11 cellular contexts compared by ENCODE assay signal in genomic region chr2:223549215-223549614, GRCh38. TPM values are rescaled to one million over a fixed set of nuclear protein-coding genes. Genes with fewer than 3 reads are reported as not detected.
DNase-seq lines count a peak whose midpoint lies in the region; ATAC-seq and TF ChIP-seq lines count a peak whose summit lies in the region.
"Had no signal": no experiment of that assay in that cellular context is flagged by ENCODE, and none has a peak within 500 bp of the region (broad histone marks: within the 10 kb centered on the region; RNA-seq: fewer than 3 reads in every experiment).

No MANE protein-coding gene starts in this region.

- no peak for ATAC-seq in body of pancreas

- CTCF ChIA-PET in activated CD4-positive, alpha-beta T cell treated with anti-CD3 and anti-CD28 coated beads, Interleukin-2, amount 10 ng/mL, durations not matched to agents 7 days and 5 days (lab: Charles Lee) = no interaction called here

- TF ChIP-seq POLR2A in body of pancreas (IDR thresholded peaks at IDR 0.05) = no peak

- intact Hi-C loops in body of pancreas (cut with DNase I) = no loop called here

- no peaks in the 10 kb centered on the region for H3K27me3 ChIP-seq in body of pancreas

- H3K27ac ChIP-seq in body of pancreas = no peak overlapping the region

- no peaks in the 10 kb centered on the region for H3K4me1 Mint-ChIP-seq in activated CD4-positive, alpha-beta T cell treated with anti-CD3 and anti-CD28 coated beads, Interleukin-2, amount 10 ng/mL, durations not matched to agents 7 days and 5 days
- H3K4me1 Mint-ChIP-seq: activated B cell treated with CpG ODN at 0.5 μM for 24 hours had no signal

- H3K27ac Mint-ChIP-seq in activated CD4-positive, alpha-beta T cell treated with anti-CD3 and anti-CD28 coated beads, Interleukin-2, amount 10 ng/mL, durations not matched to agents 7 days and 5 days = no peak overlapping the region
- H3K27ac Mint-ChIP-seq: activated B cell treated with CpG ODN at 0.5 μM for 24 hours had no signal

- H3K9me3 Mint-ChIP-seq in activated CD4-positive, alpha-beta T cell treated with anti-CD3 and anti-CD28 coated beads, Interleukin-2, amount 10 ng/mL, durations not matched to agents 7 days and 5 days = no peaks in the 10 kb centered on the region
- H3K9me3 Mint-ChIP-seq: activated B cell treated with CpG ODN at 0.5 μM for 24 hours had no signal

- DNase-seq in GM04504 (ENCODE audit: low read depth) (peak; percentile 94), NCI-H748 treated with DMSO at 0.1 percent for 48 hours (lab: John Stamatoyannopoulos, UW) (peak; percentile 45), dermis microvascular lymphatic vessel endothelial cell (ENCODE audit: low read depth in 2 of 2) (peak; percentile 46 to 72), pulmonary artery endothelial cell (ENCODE audit: low read depth, low spot score) (peak; percentile 86), GM20000 (ENCODE audit: low spot score) (no peak), body of pancreas (no peak), NCI-H2107 treated with DMSO at 0.1 percent for 48 hours (lab: John Stamatoyannopoulos, UW; ENCODE audit: unreplicated experiment) (no peak)
- DNase-seq in activated CD4-positive, alpha-beta T cell treated with anti-CD3 and anti-CD28 coated beads, Interleukin-2, amount 10 ng/mL, durations not matched to agents 7 days and 5 days = no peak
- DNase-seq: activated B cell treated with CpG ODN at 0.5 μM for 24 hours, NCI-H2029 had no signal

- no peak overlapping the region for H3K4me3 Mint-ChIP-seq in activated CD4-positive, alpha-beta T cell treated with anti-CD3 and anti-CD28 coated beads, Interleukin-2, amount 10 ng/mL, durations not matched to agents 7 days and 5 days
- H3K4me3 Mint-ChIP-seq: activated B cell treated with CpG ODN at 0.5 μM for 24 hours had no signal

- no peaks in the 10 kb centered on the region for H3K27me3 Mint-ChIP-seq in activated CD4-positive, alpha-beta T cell treated with anti-CD3 and anti-CD28 coated beads, Interleukin-2, amount 10 ng/mL, durations not matched to agents 7 days and 5 days

- no peaks in the 10 kb centered on the region for H3K9me3 ChIP-seq in body of pancreas

- H3K4me1 ChIP-seq in body of pancreas = no peaks in the 10 kb centered on the region

- TF ChIP-seq CTCF in GM20000 (IDR thresholded peaks at IDR 0.05; ENCODE audit: extremely low read depth, missing control alignments) (no peak), body of pancreas (IDR thresholded peaks at IDR 0.05) (no peak)

- H3K36me3 ChIP-seq in body of pancreas (replicated peaks in 1 of 2; ENCODE audit: insufficient read depth in 1 of 2, low read depth in 2 of 2) = no peaks in the 10 kb centered on the region

- POLR2A ChIA-PET in activated CD4-positive, alpha-beta T cell treated with anti-CD3 and anti-CD28 coated beads, Interleukin-2, amount 10 ng/mL, durations not matched to agents 7 days and 5 days (lab: Charles Lee) = no interaction called here

- 62 to 69% methylated on average over 8 of the region's 8 CpGs for WGBS in body of pancreas, 2 donors

- H3K4me3 ChIP-seq in body of pancreas = no peak overlapping the region

- no peaks in the 10 kb centered on the region for H3K36me3 Mint-ChIP-seq in activated CD4-positive, alpha-beta T cell treated with anti-CD3 and anti-CD28 coated beads, Interleukin-2, amount 10 ng/mL, durations not matched to agents 7 days and 5 days (ENCODE audit: low read depth)

RNA-seq across cellular contexts. Expression of gene SCG2, which starts 52.9 kb away (rescaled TPM):
- total RNA-seq in dermis microvascular lymphatic vessel endothelial cell = not detected in 2 replicates
- not detected in 2 replicates for total RNA-seq in pulmonary artery endothelial cell
- under 1 TPM; 0.08 to 0.10 TPM for total RNA-seq in activated CD4-positive, alpha-beta T cell treated with anti-CD3 and anti-CD28 coated beads, Interleukin-2, amount 10 ng/mL, durations not matched to agents 7 days and 5 days
- 10 to 100 TPM; 12.5 to 13.0 TPM for total RNA-seq in body of pancreas
- total RNA-seq: liver had no signal

Comparison
In these comparisons a context has a peak if more than half of its experiments do, and no peak if none do; other contexts are left out.
1. DNase-seq: peak in GM04504 (single experiment), NCI-H748 treated with DMSO at 0.1 percent for 48 hours (single experiment), dermis microvascular lymphatic vessel endothelial cell (2 of 2) and pulmonary artery endothelial cell (single experiment); none in activated CD4-positive, alpha-beta T cell treated with anti-CD3 and anti-CD28 coated beads, Interleukin-2, amount 10 ng/mL, durations not matched to agents 7 days and 5 days (single experiment), GM20000 (single experiment), body of pancreas (0 of 4) and NCI-H2107 treated with DMSO at 0.1 percent for 48 hours (single experiment).
2. RNA of gene SCG2, which starts 52.9 kb away (total RNA-seq): 12.5 to 13.0 TPM in body of pancreas; 0.08 to 0.10 TPM in activated CD4-positive, alpha-beta T cell treated with anti-CD3 and anti-CD28 coated beads, Interleukin-2, amount 10 ng/mL, durations not matched to agents 7 days and 5 days, not detected in dermis microvascular lymphatic vessel endothelial cell and not detected in pulmonary artery endothelial cell; every median in the first group is over 10 times any median in the second.